ENCODE assay signal across 28 cellular contexts in the genomic region with DNA sequence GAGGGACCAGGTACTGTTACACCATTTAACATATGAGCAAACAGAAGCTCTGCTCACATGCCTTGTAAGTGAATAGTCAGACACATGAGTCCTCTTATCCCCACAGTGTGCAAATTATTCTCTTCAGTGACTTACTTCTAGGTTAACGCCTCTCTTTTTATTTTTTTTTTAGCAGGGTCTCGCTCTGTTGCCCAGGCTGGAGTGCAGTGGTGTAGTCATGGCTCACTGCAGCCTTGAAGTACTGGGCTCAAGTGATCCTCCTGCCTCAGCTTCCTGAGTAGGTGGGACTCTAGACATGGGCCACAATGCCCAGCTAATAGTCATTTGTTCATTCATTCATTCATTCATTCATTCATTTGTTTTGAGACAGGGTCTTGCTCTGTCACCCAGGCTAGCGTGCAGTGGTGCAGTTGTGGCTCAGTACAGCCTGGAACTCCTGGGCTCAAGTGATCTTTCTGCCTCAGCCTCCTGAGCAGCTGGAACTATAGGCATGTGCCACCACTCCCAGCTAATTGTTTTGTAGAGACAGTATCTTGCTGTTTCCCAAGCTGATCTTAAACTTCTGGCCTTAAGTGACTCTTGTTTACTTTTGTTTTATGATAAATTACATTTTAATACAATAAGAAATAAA.
A peak's percentile ranks its signal among the peaks of the same experiment; 100 is the strongest.
DNase-seq lines count a peak whose midpoint lies in the region; ATAC-seq lines count a peak whose summit lies in the region.
"Had no signal": no experiment of that assay in that cellular context is flagged by ENCODE, and none has a peak within 500 bp of the region (broad histone marks: within the 10 kb centered on the region; RNA-seq: fewer than 3 reads in every experiment).

No MANE protein-coding gene starts in this region.

- peaks cover 17% of the 10 kb centered on the region for H3K9me3 ChIP-seq in BLaER1
- H3K9me3 ChIP-seq in CD4-positive, alpha-beta memory T cell (ENCODE audit: control insufficient read depth in 1 of 2, low read length in 2 of 2), result no peaks in the 10 kb centered on the region
- H3K9me3 ChIP-seq: adrenal gland, tibial nerve had no signal

- no peaks in the 10 kb centered on the region for H3K27me3 Mint-ChIP-seq in CD4-positive, alpha-beta memory T cell
- H3K27me3 Mint-ChIP-seq: activated CD4-positive, alpha-beta T cell treated with anti-CD3 and anti-CD28 coated beads, Interleukin-2, amount 10 ng/mL, durations not matched to agents 7 days and 5 days; activated CD8-positive, alpha-beta memory T cell treated with anti-CD3 and anti-CD28 coated beads, Interleukin-2, amount 10 ng/mL, durations not matched to agents 7 days and 5 days; brain had no signal

- no peaks in the 10 kb centered on the region for H4K20me1 ChIP-seq in BLaER1

- H3K4me1 ChIP-seq in BLaER1, result peaks cover 30% of the 10 kb centered on the region
- H3K4me1 ChIP-seq in CD4-positive, alpha-beta memory T cell (ENCODE audit: insufficient read depth, low read length), result no peaks in the 10 kb centered on the region
- H3K4me1 ChIP-seq: adrenal gland had no signal

- no peak overlapping the region for H3K4me3 ChIP-seq in BLaER1
- H3K4me3 ChIP-seq in CD4-positive, alpha-beta memory T cell (ENCODE audit: low read length in 2 of 2), result no peak overlapping the region
- H3K4me3 ChIP-seq: A549, adrenal gland, PC-9, skin epidermis, tibial nerve had no signal

- CTCF ChIA-PET in CD4-positive, alpha-beta memory T cell (lab: Charles Lee; ENCODE audit: partially characterized antibody), result interaction anchor here (1.3 to 7.5 kb wide), 2 partner anchors 98 to 358 kb away, joined by 3 to 72 read pairs; no protein-coding TSS in a partner anchor

- POLR2A ChIA-PET in CD4-positive, alpha-beta memory T cell (lab: Charles Lee; ENCODE audit: partially characterized antibody), result no interaction called here

- no peak overlapping the region for H3K27ac Mint-ChIP-seq in CD4-positive, alpha-beta memory T cell
- H3K27ac Mint-ChIP-seq: activated CD4-positive, alpha-beta T cell treated with anti-CD3 and anti-CD28 coated beads, Interleukin-2, amount 10 ng/mL, durations not matched to agents 7 days and 5 days; activated CD8-positive, alpha-beta memory T cell treated with anti-CD3 and anti-CD28 coated beads, Interleukin-2, amount 10 ng/mL, durations not matched to agents 7 days and 5 days; activated T-cell treated with anti-CD3 and anti-CD28 coated beads, Interleukin-2, amount 50 U/mL, for 72 hours; brain; immature natural killer cell had no signal

- intact Hi-C loops in CD4-positive, alpha-beta memory T cell (cut with micrococcal nuclease), result loop anchor here (2.0 kb wide), 1 partner anchor 409 kb away; no protein-coding TSS in a partner anchor

- H3K4me3 Mint-ChIP-seq in CD4-positive, alpha-beta memory T cell, result no peak overlapping the region
- H3K4me3 Mint-ChIP-seq: activated CD4-positive, alpha-beta T cell treated with anti-CD3 and anti-CD28 coated beads, Interleukin-2, amount 10 ng/mL, durations not matched to agents 7 days and 5 days; activated CD8-positive, alpha-beta memory T cell treated with anti-CD3 and anti-CD28 coated beads, Interleukin-2, amount 10 ng/mL, durations not matched to agents 7 days and 5 days; activated T-cell treated with anti-CD3 and anti-CD28 coated beads, Interleukin-2, amount 50 U/mL, for 72 hours; brain; immature natural killer cell had no signal

- peak; percentile 22 for DNase-seq in kidney glomerular epithelial cell (lab: John Stamatoyannopoulos, UW)
- DNase-seq in CD4-positive, alpha-beta memory T cell, result no peak
- DNase-seq: activated CD4-positive, alpha-beta T cell treated with anti-CD3 and anti-CD28 coated beads, Interleukin-2, amount 10 ng/mL, durations not matched to agents 7 days and 5 days; activated CD8-positive, alpha-beta memory T cell treated with anti-CD3 and anti-CD28 coated beads, Interleukin-2, amount 10 ng/mL, durations not matched to agents 7 days and 5 days; activated naive CD4-positive, alpha-beta T cell; activated T-cell treated with anti-CD3 and anti-CD28 coated beads, Interleukin-2, amount 50 U/mL, for 72 hours; adrenal gland; H7; hypothalamus; immature natural killer cell; NCI-H1694 treated with DMSO at 0.1 percent for 48 hours; NCI-H2171 treated with DMSO at 0.1 percent for 48 hours; NCI-H524 treated with DMSO at 0.1 percent for 48 hours; NK-92 treated with Interleukin-12 subunit alpha and Interleukin-12 subunit beta, amount 100 ng/mL, for 24 hours; occipital lobe; PC-9; Right ventricle myocardium superior had no signal

- no peak overlapping the region for H3K27ac ChIP-seq in BLaER1
- H3K27ac ChIP-seq in CD4-positive, alpha-beta memory T cell (ENCODE audit: low read depth, low read length), result no peak overlapping the region
- H3K27ac ChIP-seq: A549, adrenal gland, PC-9, skin epidermis, tibial nerve had no signal

- ATAC-seq in GM18907 (IDR thresholded peaks at IDR 0.05; ENCODE audit: unreplicated experiment) (peak; percentile 50), HG03571 (IDR thresholded peaks at IDR 0.05; ENCODE audit: unreplicated experiment) (peak; percentile 54), HG03460 (IDR thresholded peaks at IDR 0.05; ENCODE audit: unreplicated experiment) (no peak), GM18517 (IDR thresholded peaks at IDR 0.05; ENCODE audit: unreplicated experiment) (no peak), GM19023 (IDR thresholded peaks at IDR 0.05; ENCODE audit: unreplicated experiment) (no peak)
- ATAC-seq: A549; activated CD8-positive, alpha-beta memory T cell treated with anti-CD3 and anti-CD28 coated beads, Interleukin-2, amount 10 ng/mL, durations not matched to agents 7 days and 5 days; activated T-cell treated with anti-CD3 and anti-CD28 coated beads, Interleukin-2, amount 50 U/mL, for 72 hours; left lobe of liver had no signal

- H3K27me3 ChIP-seq in BLaER1, result no peaks in the 10 kb centered on the region
- H3K27me3 ChIP-seq in CD4-positive, alpha-beta memory T cell (ENCODE audit: insufficient read depth, low read length), result no peaks in the 10 kb centered on the region
- H3K27me3 ChIP-seq: adrenal gland, tibial nerve had no signal

- no peak overlapping the region for H3K9ac ChIP-seq in BLaER1

- no peaks in the 10 kb centered on the region for H3K9me3 Mint-ChIP-seq in CD4-positive, alpha-beta memory T cell
- H3K9me3 Mint-ChIP-seq: activated CD4-positive, alpha-beta T cell treated with anti-CD3 and anti-CD28 coated beads, Interleukin-2, amount 10 ng/mL, durations not matched to agents 7 days and 5 days; activated T-cell treated with anti-CD3 and anti-CD28 coated beads, Interleukin-2, amount 50 U/mL, for 72 hours; immature natural killer cell had no signal

- H3K36me3 ChIP-seq in BLaER1, result peaks cover 5% of the 10 kb centered on the region; the same call in 1 of the 2 replicates
- no peaks in the 10 kb centered on the region for H3K36me3 ChIP-seq in CD4-positive, alpha-beta memory T cell (ENCODE audit: insufficient read depth, low read length)
- H3K36me3 ChIP-seq: adrenal gland had no signal

- peaks cover 0 to 4% (median 1%) of the 10 kb centered on the region in 4 donors for H3K4me1 Mint-ChIP-seq in CD4-positive, alpha-beta memory T cell
- H3K4me1 Mint-ChIP-seq: immature natural killer cell had no signal

- H3K4me2 ChIP-seq in BLaER1, result peak overlapping the region; percentile 26
- H3K4me2 ChIP-seq: A549, PC-9 had no signal

- peaks cover 9 to 24% of the 10 kb centered on the region in 2 donors for H3K36me3 Mint-ChIP-seq in CD4-positive, alpha-beta memory T cell

Comparison
In these comparisons a context has a peak if more than half of its experiments do, and no peak if none do; other contexts are left out.
1. ATAC-seq: peak in GM18907 (single experiment) and HG03571 (single experiment); none in HG03460 (single experiment), GM18517 (single experiment) and GM19023 (single experiment).